In genomic region chr12:54431911-54432814, GRCh38 we compare ENCODE assay signal across 1 cellular context.
TF ChIP-seq lines count a peak whose summit lies in the region.

No MANE protein-coding gene starts in this region.

TF ChIP-seq in K562, 482 proteins besides CTCF, POLR2A, EP300 and RAD21 (continued from another document):
- TF ChIP-seq ZMIZ1 (IDR thresholded peaks at IDR 0.05; ENCODE audit: low read depth in 2 of 2, low read length in 2 of 2) (0 out of 4 replicates have a peak, but pooled peaks of 1 of the 2 experiments have one; percentile 1), CCNT2 (IDR thresholded peaks at IDR 0.05; ENCODE audit: borderline replicate concordance, extremely low read depth, insufficient read length, low read depth, low read length) (peak; percentile 56), BHLHE40 (IDR thresholded peaks at IDR 0.05; ENCODE audit: low read length) (peak; percentile 93), HMBOX1 (IDR thresholded peaks at IDR 0.05) (peak; percentile 63), CTBP1 (IDR thresholded peaks at IDR 0.05; ENCODE audit: borderline replicate concordance) (peak; percentile 94), RAD51 (IDR thresholded peaks at IDR 0.05; ENCODE audit: borderline replicate concordance, low read depth) (no peak), CCAR2 (IDR thresholded peaks at IDR 0.05; ENCODE audit: low read depth, low read length) (no peak), MAZ (CRISPR knock-in tag; conservative IDR thresholded peaks at IDR 0.05 in 1 of 2, IDR thresholded peaks at IDR 0.05 in 1 of 2) (peak in 1 of 2 experiments; percentile 43; a peak in 1 of 4 replicates), SMARCA4 (IDR thresholded peaks at IDR 0.05) (peak; percentile 67; the same call in 1 of the 2 replicates), CBFA2T2 (conservative IDR thresholded peaks at IDR 0.05) (peak; percentile 58), ATF7 (IDR thresholded peaks at IDR 0.05) (peak; percentile 83), HDAC3 (IDR thresholded peaks at IDR 0.05; ENCODE audit: borderline replicate concordance, partially characterized antibody) (peak; percentile 53), EGR1 (conservative IDR thresholded peaks at IDR 0.05) (peak; percentile 96), FOXK2 (conservative IDR thresholded peaks at IDR 0.05 in 1 of 2, IDR thresholded peaks at IDR 0.05 in 1 of 2; ENCODE audit: low read depth in 2 of 2) (peak; percentile 84 to 85), NFE2L1 (tag; IDR thresholded peaks at IDR 0.05; ENCODE audit: borderline replicate concordance, low read depth) (no peak), LEF1 (IDR thresholded peaks at IDR 0.05) (peak; percentile 89), ZNF407 (IDR thresholded peaks at IDR 0.05; ENCODE audit: low read depth) (no peak), ZNF76 (CRISPR knock-in tag; IDR thresholded peaks at IDR 0.05; ENCODE audit: borderline replicate concordance) (no peak)
